7 cellular contexts compared by ENCODE assay signal in genomic region chr1:92832537-92833160, GRCh38. TPM values are rescaled to one million over a fixed set of nuclear protein-coding genes. Genes with fewer than 3 reads are reported as not detected.
DNase-seq lines count a peak whose midpoint lies in the region; ATAC-seq and TF ChIP-seq lines count a peak whose summit lies in the region.

No MANE protein-coding gene starts in this region.

- POLR2A ChIA-PET in HEK293T (lab: Yijun Ruan, JAX): interaction anchor here (0.6 to 2.6 kb wide), 26 partner anchors 8 to 1567 kb away, joined by 3 to 27 read pairs (median 4); partner anchors contain the start of gene EVI5

- H3K27ac Mint-ChIP-seq in dendritic cell treated with granulocyte-macrophage colony-stimulating factor and Interleukin-4, amounts not matched to agents 40 ng/mL and 50 ng/mL, for 4 days: peak overlapping the region; percentile 96

- H3K9me3 ChIP-seq in MG63: no peaks in the 10 kb centered on the region
- H3K9me3 ChIP-seq in mononuclear cell (ENCODE audit: low read depth, low read length): no peaks in the 10 kb centered on the region

- H3K4me1 Mint-ChIP-seq in dendritic cell treated with granulocyte-macrophage colony-stimulating factor and Interleukin-4, amounts not matched to agents 40 ng/mL and 50 ng/mL, for 4 days (ENCODE audit: low read depth): peaks cover 17% of the 10 kb centered on the region

- ATAC-seq in GM19035 (IDR thresholded peaks at IDR 0.05; ENCODE audit: unreplicated experiment) (peak; percentile 3), GM18858 (IDR thresholded peaks at IDR 0.05; ENCODE audit: unreplicated experiment) (no peak)

- intact Hi-C loops in dendritic cell treated with granulocyte-macrophage colony-stimulating factor and Interleukin-4, amounts not matched to agents 40 ng/mL and 50 ng/mL, for 4 days (cut with micrococcal nuclease): loop anchor here (2.0 kb wide), 1 partner anchor 48 kb away; the partner anchor contains the start of gene EVI5

- peaks cover 35% of the 10 kb centered on the region for H3K4me1 ChIP-seq in mononuclear cell (ENCODE audit: insufficient read depth, low read length)

- DNase-seq in MG63: no peak
- no peak for DNase-seq in HEK293T (ENCODE audit: extremely low spot score)
- no peak for DNase-seq in foreskin melanocyte

- CTCF ChIA-PET in HEK293T (lab: Yijun Ruan, JAX): interaction anchor here (1.0 to 1.9 kb wide), 3 partner anchors 14 to 84 kb away, joined by 6 to 11 read pairs (median 6); no protein-coding TSS in a partner anchor

- H3K36me3 ChIP-seq in MG63: peaks cover 52% of the 10 kb centered on the region

- H3K4me3 ChIP-seq in MG63 (peak overlapping the region; percentile 74), mononuclear cell (ENCODE audit: low read length) (peak overlapping the region; percentile 97)

- peak overlapping the region; percentile 98 for H3K4me3 Mint-ChIP-seq in dendritic cell treated with granulocyte-macrophage colony-stimulating factor and Interleukin-4, amounts not matched to agents 40 ng/mL and 50 ng/mL, for 4 days

- peaks cover 60% of the 10 kb centered on the region for H3K36me3 Mint-ChIP-seq in dendritic cell treated with granulocyte-macrophage colony-stimulating factor and Interleukin-4, amounts not matched to agents 40 ng/mL and 50 ng/mL, for 4 days (ENCODE audit: low read depth)

- no peaks in the 10 kb centered on the region for H3K9me3 Mint-ChIP-seq in dendritic cell treated with granulocyte-macrophage colony-stimulating factor and Interleukin-4, amounts not matched to agents 40 ng/mL and 50 ng/mL, for 4 days

- no peaks in the 10 kb centered on the region for H3K27me3 Mint-ChIP-seq in dendritic cell treated with granulocyte-macrophage colony-stimulating factor and Interleukin-4, amounts not matched to agents 40 ng/mL and 50 ng/mL, for 4 days

- H3K27me3 ChIP-seq in MG63 (no peaks in the 10 kb centered on the region), mononuclear cell (ENCODE audit: insufficient read depth, low read length) (no peaks in the 10 kb centered on the region)

TF ChIP-seq in HEK293T, 16 proteins besides CTCF, POLR2A, EP300 and RAD21:
- TF ChIP-seq ARNT (IDR thresholded peaks at IDR 0.05) (no peak), HDGF (IDR thresholded peaks at IDR 0.05; ENCODE audit: borderline replicate concordance) (no peak), L3MBTL2 (conservative IDR thresholded peaks at IDR 0.05) (no peak)

RNA-seq across cellular contexts. Expression of gene RPL5, which starts 0.8 kb away (rescaled TPM):
- total RNA-seq in MG63 (2014; rRNA removed; shearing (Covaris generic); ENCODE audit: low replicate concordance): 2,302 and 3,969 TPM in 2 replicates
- 1,966 TPM for total RNA-seq in mononuclear cell

RNA-seq across cellular contexts. Expression of gene EVI5, which starts 47.7 kb away (rescaled TPM):
- total RNA-seq in MG63 (2014; rRNA removed; shearing (Covaris generic); ENCODE audit: low replicate concordance): 12.8 and 17.2 TPM in 2 replicates
- 16.9 TPM for total RNA-seq in mononuclear cell
